In the genomic region with DNA sequence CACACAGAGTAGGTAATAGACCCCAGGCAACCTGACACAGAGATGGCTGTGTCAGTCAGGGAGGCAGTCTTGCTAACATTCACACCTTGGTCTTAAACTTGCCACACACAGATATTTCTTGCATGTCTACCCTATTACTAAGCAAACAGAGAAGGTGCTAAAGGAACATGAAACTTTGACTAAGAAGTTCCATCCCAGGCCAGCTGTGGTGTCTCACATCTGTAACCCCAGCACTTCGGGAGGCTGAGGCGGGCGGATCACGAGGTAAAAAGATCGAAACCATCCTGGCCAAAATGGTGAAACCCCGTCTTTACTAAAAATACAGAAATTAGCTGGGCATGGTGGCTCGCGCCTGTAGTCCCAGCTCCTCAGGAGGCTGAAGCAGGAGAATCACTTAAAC, we compare ENCODE assay signal across 10 cellular contexts.
A peak's percentile ranks its signal among the peaks of the same experiment; 100 is the strongest.
DNase-seq lines count a peak whose midpoint lies in the region; ATAC-seq and TF ChIP-seq lines count a peak whose summit lies in the region.
"Had no signal": no experiment of that assay in that cellular context is flagged by ENCODE, and none has a peak within 500 bp of the region (broad histone marks: within the 10 kb centered on the region; RNA-seq: fewer than 3 reads in every experiment).

No MANE protein-coding gene starts in this region.

- H2BK5ac ChIP-seq in mesenchymal stem cell (ENCODE audit: low read depth, low read length, poor library complexity, severe bottlenecking) = no peak overlapping the region

- H3K9me3 ChIP-seq in vagina = no peaks in the 10 kb centered on the region
- no peaks in the 10 kb centered on the region for H3K9me3 ChIP-seq in breast epithelium
- H3K9me3 ChIP-seq in mesenchymal stem cell (ENCODE audit: control insufficient read depth, low read length) = no peaks in the 10 kb centered on the region

- H3K36me3 ChIP-seq in vagina = no peaks in the 10 kb centered on the region
- H3K36me3 ChIP-seq in breast epithelium = no peaks in the 10 kb centered on the region
- no peaks in the 10 kb centered on the region for H3K36me3 ChIP-seq in mesenchymal stem cell (ENCODE audit: control insufficient read depth in 1 of 2, insufficient read depth in 2 of 2, low read depth in 1 of 2, low read length in 2 of 2)

- H3K4me2 ChIP-seq in mesenchymal stem cell (ENCODE audit: low read length, poor library complexity, severe bottlenecking) = no peak overlapping the region
- H3K4me2 ChIP-seq: KMS-11 had no signal

- no peak overlapping the region for H3K18ac ChIP-seq in mesenchymal stem cell (ENCODE audit: low read depth in 1 of 2, low read length in 2 of 2)

- H3K79me1 ChIP-seq in mesenchymal stem cell (replicated peaks; ENCODE audit: low read length, poor library complexity, severe bottlenecking) = no peaks in the 10 kb centered on the region

- no peak overlapping the region for H3K4me3 ChIP-seq in vagina
- no peak overlapping the region for H3K4me3 ChIP-seq in breast epithelium
- H3K4me3 ChIP-seq in mesenchymal stem cell (ENCODE audit: insufficient read depth in 1 of 2, low read depth in 1 of 2, low read length in 2 of 2) = no peak overlapping the region

- WGBS in mesenchymal stem cell = 97% methylated on average over 8 of the region's 8 CpGs

- no peak overlapping the region for H3K4ac ChIP-seq in mesenchymal stem cell (ENCODE audit: low read depth in 1 of 2, low read length in 2 of 2)

- peak; percentile 4 for DNase-seq in activated T-cell treated with anti-CD3 and anti-CD28 coated beads for 4 hours
- DNase-seq in stimulated activated CD8-positive, alpha-beta memory T cell treated with anti-CD3 and anti-CD28 coated beads, Interleukin-15, amount 100 ng/mL, for 48 hours (ENCODE audit: low read depth in 2 of 2) = peak; percentile 70 to 72
- DNase-seq in D341Med (ENCODE audit: low spot score) = no peak
- no peak for DNase-seq in vagina (ENCODE audit: extremely low spot score in 2 of 2)
- no peak for DNase-seq in breast epithelium (ENCODE audit: low spot score in 2 of 2)
- no peak for DNase-seq in mesenchymal stem cell
- DNase-seq: nucleus accumbens had no signal

- H4K91ac ChIP-seq in mesenchymal stem cell (ENCODE audit: low read length) = no peak overlapping the region

- TF ChIP-seq POLR2A in vagina (IDR thresholded peaks at IDR 0.05) (no peak), breast epithelium (IDR thresholded peaks at IDR 0.05) (no peak)

- H2BK15ac ChIP-seq in mesenchymal stem cell (ENCODE audit: low read depth, poor library complexity, severe bottlenecking) = no peak overlapping the region

- H2AK5ac ChIP-seq in mesenchymal stem cell (ENCODE audit: low read length, severe bottlenecking) = no peak overlapping the region

- ATAC-seq in GM19463 (IDR thresholded peaks at IDR 0.05; ENCODE audit: unreplicated experiment) = peak; percentile 93
- ATAC-seq in HG03135 (IDR thresholded peaks at IDR 0.05; ENCODE audit: unreplicated experiment) = peak; percentile 87

- H3K27ac ChIP-seq in vagina (no peak overlapping the region), breast epithelium (no peak overlapping the region), mesenchymal stem cell (ENCODE audit: low read length, poor library complexity, severe bottlenecking) (no peak overlapping the region)
- H3K27ac ChIP-seq: KMS-11 had no signal

- H3K14ac ChIP-seq in mesenchymal stem cell (ENCODE audit: low read length in 2 of 2) = no peak overlapping the region

- intact Hi-C loops in vagina (cut with DNase I) (no loop called here), breast epithelium (cut with DNase I; ENCODE audit: low total_unique reads) (no loop called here)

- H2BK12ac ChIP-seq in mesenchymal stem cell (ENCODE audit: low read length in 2 of 2) = no peak overlapping the region

- H3K4me1 ChIP-seq in vagina = no peaks in the 10 kb centered on the region
- no peaks in the 10 kb centered on the region for H3K4me1 ChIP-seq in breast epithelium
- H3K4me1 ChIP-seq in mesenchymal stem cell (ENCODE audit: control insufficient read depth, insufficient read depth, low read depth, low read length) = no peaks in the 10 kb centered on the region

- H4K8ac ChIP-seq in mesenchymal stem cell (ENCODE audit: low read length) = no peak overlapping the region

- no peak overlapping the region for H3K23ac ChIP-seq in mesenchymal stem cell (ENCODE audit: low read length in 2 of 2)

- H3K27me3 ChIP-seq in vagina (no peaks in the 10 kb centered on the region), breast epithelium (no peaks in the 10 kb centered on the region), mesenchymal stem cell (ENCODE audit: control insufficient read depth in 1 of 2, insufficient read depth in 1 of 2, low read length in 2 of 2) (no peaks in the 10 kb centered on the region)

- no peak overlapping the region for H3K9ac ChIP-seq in mesenchymal stem cell (ENCODE audit: low read length)
- H3K9ac ChIP-seq: KMS-11 had no signal

- no peak overlapping the region for H2AFZ ChIP-seq in mesenchymal stem cell (ENCODE audit: low read depth, low read length)

- H2BK120ac ChIP-seq in mesenchymal stem cell (ENCODE audit: low read depth, low read length) = no peak overlapping the region

- TF ChIP-seq CTCF in vagina (IDR thresholded peaks at IDR 0.05) (no peak), breast epithelium (IDR thresholded peaks at IDR 0.05) (no peak)

Comparison
In these comparisons a context has a peak if more than half of its experiments do, and no peak if none do; other contexts are left out.
1. DNase-seq: peak in activated T-cell treated with anti-CD3 and anti-CD28 coated beads for 4 hours (single experiment) and stimulated activated CD8-positive, alpha-beta memory T cell treated with anti-CD3 and anti-CD28 coated beads, Interleukin-15, amount 100 ng/mL, for 48 hours (2 of 2); none in D341Med (single experiment), vagina (0 of 2), breast epithelium (0 of 2) and mesenchymal stem cell (single experiment).